15 cellular contexts compared by ENCODE assay signal in the genomic region with DNA sequence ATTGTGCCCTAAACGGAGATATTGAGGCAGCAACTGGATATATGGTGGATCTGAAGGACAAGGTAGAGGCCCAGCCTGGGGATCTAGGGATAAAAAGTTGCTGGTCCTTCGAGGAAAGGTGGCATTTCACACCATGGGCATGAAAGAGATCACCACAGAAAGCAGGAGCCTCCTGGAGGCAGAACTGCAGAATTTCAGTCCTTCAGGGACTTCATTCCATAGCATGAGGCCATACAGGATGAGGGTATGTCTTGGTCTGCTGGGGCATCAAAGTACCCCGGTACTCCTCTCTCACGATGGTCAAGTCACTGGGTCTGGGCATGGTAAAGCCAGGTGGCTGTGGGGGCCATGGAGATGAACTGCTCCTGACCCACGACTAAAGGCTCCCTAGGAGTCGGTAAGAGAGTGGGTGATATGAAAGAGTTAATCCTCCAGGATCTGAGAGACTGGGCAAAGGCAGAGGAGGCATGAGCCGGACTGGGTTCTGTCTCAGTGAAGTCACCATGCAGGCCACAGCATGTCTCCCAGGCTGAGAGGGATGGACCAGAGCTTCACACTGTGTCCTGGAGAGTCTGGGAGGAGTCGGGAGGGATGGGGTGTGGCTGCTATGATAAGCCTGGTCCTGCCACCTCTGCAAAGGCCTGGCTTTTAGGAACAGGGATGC. TPM values are rescaled to one million over a fixed set of nuclear protein-coding genes. Genes with fewer than 3 reads are reported as not detected.
A peak's percentile ranks its signal among the peaks of the same experiment; 100 is the strongest.
DNase-seq lines count a peak whose midpoint lies in the region; ATAC-seq and TF ChIP-seq lines count a peak whose summit lies in the region.
"Had no signal": no experiment of that assay in that cellular context is flagged by ENCODE, and none has a peak within 500 bp of the region (broad histone marks: within the 10 kb centered on the region; RNA-seq: fewer than 3 reads in every experiment).

No MANE protein-coding gene starts in this region.

- H3K4me2 ChIP-seq in PC-9, result no peak overlapping the region

- DNase-seq in H7 (peak; percentile 25), PC-9 (no peak), epithelial cell of prostate (ENCODE audit: low read depth, low spot score) (no peak), progenitor cell of endocrine pancreas (ENCODE audit: low spot score, unreplicated experiment) (no peak), HCEC 1CT (no peak), RPMI8226 (no peak)
- DNase-seq: CD8-positive, alpha-beta T cell; DMS79 treated with DMSO at 0.1 percent for 48 hours; NCI-H1436 treated with DMSO at 0.1 percent for 48 hours; NCI-H2081 treated with DMSO at 0.1 percent for 48 hours; NCI-H2227 treated with DMSO at 0.1 percent for 48 hours; NCI-H526 treated with DMSO at 0.1 percent for 48 hours; NK-92 treated with Interleukin-12 subunit alpha and Interleukin-12 subunit beta, amount 100 ng/mL, for 24 hours; Right ventricle myocardium superior had no signal

- TF ChIP-seq CTCF in PC-9 (conservative IDR thresholded peaks at IDR 0.05) (0 out of 2 replicates have a peak, but pooled peaks have one; percentile 31), progenitor cell of endocrine pancreas (IDR thresholded peaks at IDR 0.05; ENCODE audit: unreplicated experiment) (no peak)

- H3K4me1 Mint-ChIP-seq in progenitor cell of endocrine pancreas (ENCODE audit: low read depth), result no peaks in the 10 kb centered on the region

- H3K9me3 ChIP-seq in PC-9 (ENCODE audit: insufficient read depth, low read depth), result no peaks in the 10 kb centered on the region

- H2AFZ ChIP-seq in PC-9, result no peak overlapping the region

- POLR2A ChIA-PET in PC-9 (lab: Charles Lee; ENCODE audit: unreplicated experiment), result no interaction called here

- no peaks in the 10 kb centered on the region for H3K9me2 ChIP-seq in PC-9 (ENCODE audit: insufficient read depth)

- H3K36me3 Mint-ChIP-seq in progenitor cell of endocrine pancreas (ENCODE audit: insufficient read depth), result no peaks in the 10 kb centered on the region
- H3K36me3 Mint-ChIP-seq: CD8-positive, alpha-beta T cell had no signal

- H3K36me3 ChIP-seq in H7 (replicated peaks; ENCODE audit: control insufficient read depth, insufficient read depth, low read length), result no peaks in the 10 kb centered on the region
- H3K36me3 ChIP-seq in PC-9 (ENCODE audit: low read depth), result no peaks in the 10 kb centered on the region

- H3K9me3 Mint-ChIP-seq in progenitor cell of endocrine pancreas (ENCODE audit: low read depth), result peaks cover 27% of the 10 kb centered on the region
- H3K9me3 Mint-ChIP-seq: CD8-positive, alpha-beta T cell had no signal

- H3K27me3 ChIP-seq in H7 (ENCODE audit: control insufficient read depth, insufficient read depth, low read length) (no peaks in the 10 kb centered on the region), PC-9 (ENCODE audit: insufficient read depth, low read depth) (no peaks in the 10 kb centered on the region)

- no peak for ATAC-seq in GM21447 (IDR thresholded peaks at IDR 0.05; ENCODE audit: unreplicated experiment)
- ATAC-seq: CD8-positive, alpha-beta T cell had no signal

- no peaks in the 10 kb centered on the region for H3K79me2 ChIP-seq in PC-9 (ENCODE audit: low read depth)

- H3K27ac ChIP-seq in PC-9 (no peak overlapping the region), epithelial cell of prostate (peak overlapping the region; percentile 51)

- CTCF ChIA-PET in PC-9 (lab: Charles Lee), result no interaction called here

- H3K27me3 Mint-ChIP-seq in progenitor cell of endocrine pancreas, result no peaks in the 10 kb centered on the region

- no peaks in the 10 kb centered on the region for H4K20me1 ChIP-seq in PC-9 (ENCODE audit: insufficient read depth)

- peak overlapping the region; percentile 37 for H3K27ac Mint-ChIP-seq in progenitor cell of endocrine pancreas
- H3K27ac Mint-ChIP-seq: CD8-positive, alpha-beta T cell had no signal

- H3K4me3 ChIP-seq in H7 (ENCODE audit: insufficient read depth, low read depth, low read length) (no peak overlapping the region), PC-9 (no peak overlapping the region)

- BruUV-seq in PC-9 (replicated peaks; lab: Mats Ljungman, UMichigan), result no TSS peak

- no peaks in the 10 kb centered on the region for H3F3A ChIP-seq in PC-9 (ENCODE audit: insufficient read depth, low read depth)

- intact Hi-C loops in PC-9 (cut with micrococcal nuclease; ENCODE audit: unreplicated experiment), result no loop called here

- H3K4me1 ChIP-seq in PC-9 (replicated peaks; ENCODE audit: insufficient read depth), result no peaks in the 10 kb centered on the region

- H3K4me3 Mint-ChIP-seq in progenitor cell of endocrine pancreas (ENCODE audit: low read depth), result no peak overlapping the region
- H3K4me3 Mint-ChIP-seq: CD8-positive, alpha-beta T cell had no signal

RNA-seq across cellular contexts. Expression of a gene that starts 5.8 kb away (rescaled TPM):
- not detected in 2 replicates for total RNA-seq in H7 (2014; rRNA removed; shearing (Covaris generic))
- total RNA-seq in PC-9 (2021) (not detected in 2 replicates), progenitor cell of endocrine pancreas (not detected in 2 replicates)
- total RNA-seq: CD8-positive, alpha-beta T cell; Right ventricle myocardium superior had no signal

RNA-seq across cellular contexts. Expression of a gene that starts 29.3 kb away (rescaled TPM):
- total RNA-seq in H7 (2014; rRNA removed; shearing (Covaris generic)), result not detected in 2 replicates
- total RNA-seq in PC-9 (2021) (not detected in 2 replicates), progenitor cell of endocrine pancreas (not detected in 2 replicates)
- total RNA-seq: CD8-positive, alpha-beta T cell; Right ventricle myocardium superior had no signal

RNA-seq across cellular contexts. Expression of a gene that starts 32.8 kb away (rescaled TPM):
- not detected in 2 replicates for total RNA-seq in H7 (2014; rRNA removed; shearing (Covaris generic))
- not detected in 2 replicates for total RNA-seq in PC-9 (2021)
- not detected in 2 replicates for total RNA-seq in progenitor cell of endocrine pancreas
- total RNA-seq: CD8-positive, alpha-beta T cell; Right ventricle myocardium superior had no signal

RNA-seq across cellular contexts. Expression of a gene that starts 42.7 kb away (rescaled TPM):
- not detected in 2 replicates for total RNA-seq in H7 (2014; rRNA removed; shearing (Covaris generic))
- total RNA-seq in PC-9 (2021) (not detected in 2 replicates), progenitor cell of endocrine pancreas (not detected in 2 replicates)
- total RNA-seq: CD8-positive, alpha-beta T cell; Right ventricle myocardium superior had no signal
